11 cellular contexts compared by ENCODE assay signal in the genomic region with DNA sequence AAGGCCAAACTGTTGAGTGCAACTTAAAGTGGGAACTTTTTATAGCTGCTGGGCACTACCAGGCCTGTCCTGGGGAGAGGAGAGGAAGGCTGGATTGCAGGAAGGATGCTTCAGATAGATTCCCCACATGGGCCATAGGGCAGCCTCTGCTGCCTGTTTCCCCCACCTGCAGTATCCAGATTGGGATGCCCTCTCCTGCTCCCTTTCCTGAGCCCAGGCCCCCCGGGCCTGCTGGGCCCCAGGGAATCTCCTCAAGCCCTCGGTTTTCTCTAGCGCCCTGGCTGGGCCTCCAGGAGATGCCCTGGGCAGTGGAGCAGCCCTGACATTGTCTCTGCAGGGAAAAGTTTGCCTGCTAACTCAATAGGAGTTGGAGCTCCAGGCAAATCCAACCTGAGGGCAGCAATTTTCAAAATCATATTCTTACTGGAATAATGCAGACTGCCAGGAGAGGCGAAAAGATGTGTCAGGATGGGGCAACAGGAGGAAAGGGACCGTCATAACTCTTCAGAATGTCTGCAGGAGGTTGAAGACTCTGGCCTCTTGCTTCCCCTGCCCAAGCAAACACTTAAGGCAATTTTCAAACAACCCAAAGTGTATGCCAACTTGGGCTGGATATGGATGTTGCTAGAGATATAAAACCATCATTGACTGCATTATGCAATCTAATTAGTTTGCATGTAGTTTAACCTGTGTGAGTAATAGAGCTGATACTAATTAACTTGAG. TPM values are rescaled to one million over a fixed set of nuclear protein-coding genes. Genes with fewer than 3 reads are reported as not detected.
DNase-seq lines count a peak whose midpoint lies in the region; ATAC-seq and TF ChIP-seq lines count a peak whose summit lies in the region.
"Had no signal": no experiment of that assay in that cellular context is flagged by ENCODE, and none has a peak within 500 bp of the region (broad histone marks: within the 10 kb centered on the region; RNA-seq: fewer than 3 reads in every experiment).

No MANE protein-coding gene starts in this region.

- no peak overlapping the region for H3K9ac ChIP-seq in rectal smooth muscle tissue (ENCODE audit: low read length)

- intact Hi-C loops in CD4-positive, alpha-beta T cell (cut with DNase I, micrococcal nuclease): no loop called here

- H3K9me3 Mint-ChIP-seq in CD4-positive, alpha-beta T cell: no peaks in the 10 kb centered on the region

- H3K9me3 ChIP-seq in CD4-positive, alpha-beta T cell (ENCODE audit: control insufficient read depth, low read length): peaks cover 21% of the 10 kb centered on the region
- H3K9me3 ChIP-seq in RWPE2 (ENCODE audit: severe bottlenecking): no peaks in the 10 kb centered on the region

- peaks cover 18% of the 10 kb centered on the region for H3K4me1 ChIP-seq in RWPE2 (ENCODE audit: insufficient read depth, poor library complexity, severe bottlenecking)
- H3K4me1 ChIP-seq in rectal smooth muscle tissue (ENCODE audit: control insufficient read depth, insufficient read depth, low read length): no peaks in the 10 kb centered on the region

- H3K27ac Mint-ChIP-seq in CD4-positive, alpha-beta T cell: no peak overlapping the region
- H3K27ac Mint-ChIP-seq: activated naive CD4-positive, alpha-beta T cell treated with anti-CD3 and anti-CD28 coated beads, Interleukin-2, amount 50 U/mL, for 24 hours; IgD-negative memory B cell had no signal

- H3K27ac ChIP-seq in CD4-positive, alpha-beta T cell (ENCODE audit: low read depth, low read length): no peak overlapping the region
- peak overlapping the region; percentile 88 for H3K27ac ChIP-seq in RWPE2 (ENCODE audit: poor library complexity, severe bottlenecking)
- peak overlapping the region; percentile 93 for H3K27ac ChIP-seq in rectal smooth muscle tissue (ENCODE audit: low read depth, low read length)

- H3K4me3 Mint-ChIP-seq in CD4-positive, alpha-beta T cell: peak overlapping the region; percentile 11
- H3K4me3 Mint-ChIP-seq: activated naive CD4-positive, alpha-beta T cell treated with anti-CD3 and anti-CD28 coated beads, Interleukin-2, amount 50 U/mL, for 24 hours had no signal

- no peak for TF ChIP-seq CTCF in CD4-positive, alpha-beta T cell (IDR thresholded peaks at IDR 0.05)
- TF ChIP-seq CTCF in RWPE2 (IDR thresholded peaks at IDR 0.05; ENCODE audit: poor library complexity, severe bottlenecking) (no peak), fibroblast of pulmonary artery (IDR thresholded peaks at IDR 0.05; ENCODE audit: low read length, missing control alignments) (no peak)

- CTCF ChIA-PET in CD4-positive, alpha-beta T cell (lab: Charles Lee): no interaction called here

- peaks cover 59% of the 10 kb centered on the region for H3K36me3 ChIP-seq in RWPE2 (ENCODE audit: low read depth)
- peaks cover 8% of the 10 kb centered on the region for H3K36me3 ChIP-seq in rectal smooth muscle tissue (ENCODE audit: control insufficient read depth, insufficient read depth, low read length)

- no peak for DNase-seq in CD4-positive, alpha-beta T cell
- DNase-seq in RWPE2 (ENCODE audit: low spot score): no peak
- peak; percentile 29 for DNase-seq in fibroblast of pulmonary artery (ENCODE audit: low read depth)
- no peak for DNase-seq in Kasumi-1 (lab: John Stamatoyannopoulos, UW)
- no peak for DNase-seq in NCI-H446 (lab: John Stamatoyannopoulos, UW)
- DNase-seq in NCI-H146 (lab: John Stamatoyannopoulos, UW): no peak
- DNase-seq in kidney glomerular epithelial cell (lab: John Stamatoyannopoulos, UW): no peak
- DNase-seq: naive thymus-derived CD4-positive, alpha-beta T cell had no signal

- H3K4me1 Mint-ChIP-seq in CD4-positive, alpha-beta T cell (ENCODE audit: low read depth): peaks cover 13% of the 10 kb centered on the region

- H3K36me3 Mint-ChIP-seq in CD4-positive, alpha-beta T cell (ENCODE audit: low read depth): no peaks in the 10 kb centered on the region

- peaks cover 88% of the 10 kb centered on the region for H3K27me3 ChIP-seq in CD4-positive, alpha-beta T cell (ENCODE audit: control insufficient read depth, insufficient read depth, low read length)
- no peaks in the 10 kb centered on the region for H3K27me3 ChIP-seq in RWPE2 (ENCODE audit: insufficient read depth, poor library complexity, severe bottlenecking)
- H3K27me3 ChIP-seq in rectal smooth muscle tissue (ENCODE audit: control insufficient read depth, insufficient read depth, low read length): no peaks in the 10 kb centered on the region

- H3K4me3 ChIP-seq in RWPE2 (ENCODE audit: severe bottlenecking): peak overlapping the region; percentile 86
- H3K4me3 ChIP-seq in fibroblast of pulmonary artery (replicated peaks; ENCODE audit: low read depth, low read length): peak overlapping the region; percentile 68
- peak overlapping the region; percentile 96 for H3K4me3 ChIP-seq in rectal smooth muscle tissue (ENCODE audit: low read length)

- POLR2A ChIA-PET in CD4-positive, alpha-beta T cell (lab: Charles Lee): no interaction called here

- H3K27me3 Mint-ChIP-seq in CD4-positive, alpha-beta T cell: peaks cover 77% of the 10 kb centered on the region

- ATAC-seq in CD4-positive, alpha-beta T cell (ENCODE audit: poor library complexity): no peak
- ATAC-seq in RWPE2 (ENCODE audit: low read depth): no peak
- ATAC-seq: naive thymus-derived CD4-positive, alpha-beta T cell had no signal

RNA-seq across cellular contexts. Expression of a gene that starts 4.4 kb away (rescaled TPM):
- total RNA-seq in CD4-positive, alpha-beta T cell: not detected
- total RNA-seq: naive thymus-derived CD4-positive, alpha-beta T cell had no signal
